In genomic region chr20:31560900-31561598, GRCh38 we compare ENCODE assay signal across 8 cellular contexts. TPM values are rescaled to one million over a fixed set of nuclear protein-coding genes. Genes with fewer than 3 reads are reported as not detected.
A peak's percentile ranks its signal among the peaks of the same experiment; 100 is the strongest.
DNase-seq lines count a peak whose midpoint lies in the region; ATAC-seq, FAIRE-seq and TF ChIP-seq lines count a peak whose summit lies in the region.

No MANE protein-coding gene starts in this region.

- H3K27ac ChIP-seq in VCaP (peak overlapping the region; percentile 22; the same call in 1 of the 2 replicates), kidney (ENCODE audit: low read depth in 2 of 2, low read length in 2 of 2) (no peak overlapping the region), mesendoderm (ENCODE audit: low read depth, low read length) (no peak overlapping the region)

- no peak overlapping the region for H2BK5ac ChIP-seq in mesendoderm (ENCODE audit: low read length)

- no peak overlapping the region for H3K4me3 Mint-ChIP-seq in activated CD4-positive, alpha-beta T cell treated with anti-CD3 and anti-CD28 coated beads, Interleukin-2, amount 10 ng/mL, durations not matched to agents 24 days and 14 days
- H3K4me3 Mint-ChIP-seq in type B pancreatic cell, result no peak overlapping the region

- H3K27me3 Mint-ChIP-seq in activated CD4-positive, alpha-beta T cell treated with anti-CD3 and anti-CD28 coated beads, Interleukin-2, amount 10 ng/mL, durations not matched to agents 24 days and 14 days, result no peaks in the 10 kb centered on the region
- H3K27me3 Mint-ChIP-seq in type B pancreatic cell, result no peaks in the 10 kb centered on the region

- no peak for DNase-seq in activated CD4-positive, alpha-beta T cell treated with anti-CD3 and anti-CD28 coated beads, Interleukin-2, amount 10 ng/mL, durations not matched to agents 24 days and 14 days
- DNase-seq in activated CD4-positive, alpha-beta T cell treated with anti-CD3 and anti-CD28 coated beads for 48 hours, result no peak
- DNase-seq in hepatic stellate cell (ENCODE audit: low spot score), result peak; percentile 87
- no peak for DNase-seq in type B pancreatic cell (ENCODE audit: extremely low spot score, unreplicated experiment)
- no peak for DNase-seq in kidney
- DNase-seq in mesendoderm, result no peak

- H3K4me1 Mint-ChIP-seq in activated CD4-positive, alpha-beta T cell treated with anti-CD3 and anti-CD28 coated beads, Interleukin-2, amount 10 ng/mL, durations not matched to agents 24 days and 14 days, result peaks cover 12% of the 10 kb centered on the region
- H3K4me1 Mint-ChIP-seq in type B pancreatic cell (ENCODE audit: unreplicated experiment), result peaks cover 42% of the 10 kb centered on the region

- no peak overlapping the region for H3K56ac ChIP-seq in mesendoderm (ENCODE audit: low read length)

- ATAC-seq in GM21619 (IDR thresholded peaks at IDR 0.05; ENCODE audit: unreplicated experiment), result no peak

- H3K79me1 ChIP-seq in mesendoderm (ENCODE audit: low read length), result no peaks in the 10 kb centered on the region

- H3K9me3 ChIP-seq in kidney (ENCODE audit: control insufficient read depth in 1 of 2, low read length in 2 of 2), result no peaks in the 10 kb centered on the region

- H3K4me3 ChIP-seq in kidney (ENCODE audit: low read length in 2 of 2), result no peak overlapping the region
- no peak overlapping the region for H3K4me3 ChIP-seq in mesendoderm (ENCODE audit: low read length)

- no CpG with 5 or more reads among the region's 6 CpGs for WGBS in mesendoderm (ENCODE audit: extremely low coverage, insufficient coverage, low lambda C conversion rate)

- no peaks in the 10 kb centered on the region for H3K9me3 Mint-ChIP-seq in activated CD4-positive, alpha-beta T cell treated with anti-CD3 and anti-CD28 coated beads, Interleukin-2, amount 10 ng/mL, durations not matched to agents 24 days and 14 days
- H3K9me3 Mint-ChIP-seq in type B pancreatic cell, result no peaks in the 10 kb centered on the region

- H4K5ac ChIP-seq in mesendoderm (ENCODE audit: low read length), result no peak overlapping the region

- TF ChIP-seq CTCF in VCaP (conservative IDR thresholded peaks at IDR 0.05) (no peak), type B pancreatic cell (conservative IDR thresholded peaks at IDR 0.05) (no peak), kidney (IDR thresholded peaks at IDR 0.05; ENCODE audit: borderline replicate concordance, extremely low read depth, insufficient read depth) (no peak)

- H3K18ac ChIP-seq in mesendoderm (ENCODE audit: low read length), result no peak overlapping the region

- H2BK120ac ChIP-seq in mesendoderm (ENCODE audit: low read depth, low read length), result no peak overlapping the region

- no peak overlapping the region for H2AK5ac ChIP-seq in mesendoderm (ENCODE audit: low read length)

- H3K4me1 ChIP-seq in kidney (ENCODE audit: control insufficient read depth in 1 of 2, insufficient read depth in 1 of 2, low read depth in 1 of 2, low read length in 2 of 2) (peaks cover 4% of the 10 kb centered on the region in 2 donors), mesendoderm (ENCODE audit: control insufficient read depth, low read depth, low read length) (peaks cover 2% of the 10 kb centered on the region)

- H3K36me3 Mint-ChIP-seq in activated CD4-positive, alpha-beta T cell treated with anti-CD3 and anti-CD28 coated beads, Interleukin-2, amount 10 ng/mL, durations not matched to agents 24 days and 14 days (ENCODE audit: low read depth), result peaks cover 65% of the 10 kb centered on the region
- H3K36me3 Mint-ChIP-seq in type B pancreatic cell, result peaks cover 37% of the 10 kb centered on the region

- H2BK15ac ChIP-seq in mesendoderm (replicated peaks; ENCODE audit: low read depth), result no peak overlapping the region

- no peak overlapping the region for H3K4me2 ChIP-seq in mesendoderm (ENCODE audit: low read length)

- H3K27ac Mint-ChIP-seq in activated CD4-positive, alpha-beta T cell treated with anti-CD3 and anti-CD28 coated beads, Interleukin-2, amount 10 ng/mL, durations not matched to agents 24 days and 14 days, result peak overlapping the region; percentile 85
- peak overlapping the region; percentile 86 for H3K27ac Mint-ChIP-seq in type B pancreatic cell

- no peak overlapping the region for H3K23ac ChIP-seq in mesendoderm (ENCODE audit: low read length)

- H3K4ac ChIP-seq in mesendoderm (ENCODE audit: low read depth, low read length), result no peak overlapping the region

- H3K9ac ChIP-seq in kidney (ENCODE audit: low read length in 2 of 2), result no peak overlapping the region
- H3K9ac ChIP-seq in mesendoderm (ENCODE audit: low read length), result no peak overlapping the region

- no peak overlapping the region for H4K8ac ChIP-seq in mesendoderm (ENCODE audit: low read depth, low read length)

- peaks cover 15 to 24% of the 10 kb centered on the region in 2 donors for H3K36me3 ChIP-seq in kidney (ENCODE audit: control insufficient read depth in 1 of 2, insufficient read depth in 2 of 2, low read length in 2 of 2)
- peaks cover 14% of the 10 kb centered on the region for H3K36me3 ChIP-seq in mesendoderm (ENCODE audit: control insufficient read depth, insufficient read depth, low read length)

- intact Hi-C loops in activated CD4-positive, alpha-beta T cell treated with anti-CD3 and anti-CD28 coated beads, Interleukin-2, amount 10 ng/mL, durations not matched to agents 24 days and 14 days (cut with micrococcal nuclease), result loop anchor here (1.0 to 10.0 kb wide), 2 partner anchors 46 to 51 kb away; partner anchors contain the start of gene HM13
- intact Hi-C loops in kidney (cut with DNase I), result loop anchor here (5.0 kb wide), 1 partner anchor 51 kb away; no protein-coding TSS in a partner anchor

- H3K79me2 ChIP-seq in mesendoderm (ENCODE audit: control insufficient read depth, insufficient read depth, low read length), result no peaks in the 10 kb centered on the region

- no peak for FAIRE-seq in kidney (lab: Jason Lieb, UNC)

- H3K27me3 ChIP-seq in mesendoderm (ENCODE audit: insufficient read depth, low read length, poor library complexity), result no peaks in the 10 kb centered on the region

RNA-seq across cellular contexts. Expression of gene ID1, which starts 44.0 kb away (rescaled TPM):
- total RNA-seq in activated CD4-positive, alpha-beta T cell treated with anti-CD3 and anti-CD28 coated beads, Interleukin-2, amount 10 ng/mL, durations not matched to agents 24 days and 14 days, result 2.7 and 2.9 TPM in 2 replicates
- total RNA-seq in type B pancreatic cell (ENCODE audit: low replicate concordance), result 472 and 516 TPM in 2 replicates
- total RNA-seq in kidney, result 189 TPM
- polyA plus RNA-seq in kidney (ENCODE audit: insufficient read depth, low read depth, low replicate concordance), result 293 TPM
- polyA plus RNA-seq in mesendoderm (2013, experiment 1 of 2), result 298 TPM
- polyA plus RNA-seq in mesendoderm (2013, experiment 2 of 2), result 282 TPM

RNA-seq across cellular contexts. Expression of gene HM13, which starts 46.8 kb away (rescaled TPM):
- 181 and 193 TPM in 2 replicates for total RNA-seq in activated CD4-positive, alpha-beta T cell treated with anti-CD3 and anti-CD28 coated beads, Interleukin-2, amount 10 ng/mL, durations not matched to agents 24 days and 14 days
- total RNA-seq in type B pancreatic cell (ENCODE audit: low replicate concordance) (246 and 281 TPM in 2 replicates), kidney (174 TPM)
- polyA plus RNA-seq in kidney (ENCODE audit: insufficient read depth, low read depth, low replicate concordance), result 154 TPM
- polyA plus RNA-seq in mesendoderm (2013, experiment 1 of 2), result 135 TPM
- polyA plus RNA-seq in mesendoderm (2013, experiment 2 of 2), result 133 TPM

Comparison
In these comparisons a context has a peak if more than half of its experiments do, and no peak if none do; other contexts are left out.
1. RNA of gene ID1, which starts 44.0 kb away (total RNA-seq): 472 to 516 TPM in type B pancreatic cell and 189 TPM in kidney (single experiment); 2.7 to 2.9 TPM in activated CD4-positive, alpha-beta T cell treated with anti-CD3 and anti-CD28 coated beads, Interleukin-2, amount 10 ng/mL, durations not matched to agents 24 days and 14 days; every median in the first group is over 10 times any median in the second.